ENCODE assay signal across 33 cellular contexts in genomic region chr2:3739313-3739712, GRCh38. TPM values are rescaled to one million over a fixed set of nuclear protein-coding genes. Genes with fewer than 3 reads are reported as not detected.
"Had no signal": no experiment of that assay in that cellular context is flagged by ENCODE, and none has a peak within 500 bp of the region (broad histone marks: within the 10 kb centered on the region; RNA-seq: fewer than 3 reads in every experiment).

No MANE protein-coding gene starts in this region.

- FAIRE-seq: astrocyte, bronchial epithelial cell had no signal

- H3K9me3 Mint-ChIP-seq: activated CD4-positive, alpha-beta T cell treated with anti-CD3 and anti-CD28 coated beads, Interleukin-2, amount 10 ng/mL, durations not matched to agents 24 days and 14 days; activated CD8-positive, alpha-beta T cell treated with anti-CD3 and anti-CD28 coated beads for 36 hours; activated naive CD4-positive, alpha-beta T cell treated with anti-CD3 and anti-CD28 coated beads for 36 hours; activated naive CD4-positive, alpha-beta T cell treated with anti-CD3 and anti-CD28 coated beads, Interleukin-2, amount 50 U/mL, for 72 hours; activated T-cell treated with anti-CD3 and anti-CD28 coated beads, Interleukin-2, amount 50 U/mL, for 4 hours; activated T-helper 1 cell treated with anti-CD3 and anti-CD28 coated beads, Interleukin-12 subunit alpha, Interleukin-12 subunit beta, Interleukin-2, Interleukin-4 antibody, amounts not matched to agents 30 ng/mL and 10 ng/mL and 1 ng/mL, durations not matched to agents 14 hours and 24 hours and 36 hours had no signal

- ATAC-seq: activated CD8-positive, alpha-beta T cell treated with anti-CD3 and anti-CD28 coated beads for 36 hours; activated naive CD4-positive, alpha-beta T cell treated with anti-CD3 and anti-CD28 coated beads, Interleukin-2, amount 50 U/mL, for 72 hours; activated T-cell treated with anti-CD3 and anti-CD28 coated beads, Interleukin-2, amount 50 U/mL, for 4 hours; body of pancreas; PC-3 had no signal

- H3K36me3 ChIP-seq: adrenal gland, Peyer's patch, SJSA1 had no signal

- H3K27ac ChIP-seq: adrenal gland, body of pancreas, Peyer's patch, SJSA1 had no signal

- H3K4me3 Mint-ChIP-seq: activated CD4-positive, alpha-beta T cell treated with anti-CD3 and anti-CD28 coated beads, Interleukin-2, amount 10 ng/mL, durations not matched to agents 24 days and 14 days; activated CD8-positive, alpha-beta T cell treated with anti-CD3 and anti-CD28 coated beads for 36 hours; activated naive CD4-positive, alpha-beta T cell treated with anti-CD3 and anti-CD28 coated beads for 36 hours; activated T-cell treated with anti-CD3 and anti-CD28 coated beads, Interleukin-2, amount 50 U/mL, for 4 hours; activated T-helper 1 cell treated with anti-CD3 and anti-CD28 coated beads, Interleukin-12 subunit alpha, Interleukin-12 subunit beta, Interleukin-2, Interleukin-4 antibody, amounts not matched to agents 30 ng/mL and 10 ng/mL and 1 ng/mL, durations not matched to agents 14 hours and 24 hours and 36 hours had no signal

- H3K36me3 Mint-ChIP-seq: activated naive CD4-positive, alpha-beta T cell treated with anti-CD3 and anti-CD28 coated beads, Interleukin-2, amount 50 U/mL, for 72 hours had no signal

- DNase-seq: activated CD4-positive, alpha-beta T cell treated with anti-CD3 and anti-CD28 coated beads, Interleukin-2, amount 10 ng/mL, durations not matched to agents 24 days and 14 days; activated CD4-positive, alpha-beta T cell treated with anti-CD3 and anti-CD28 coated beads, Interleukin-2, amount 50 U/mL, for 4 hours; activated CD8-positive, alpha-beta T cell treated with anti-CD3 and anti-CD28 coated beads for 36 hours; activated gamma-delta T cell treated with Interleukin-2 at 50 U/mL for 16 hours; activated naive CD4-positive, alpha-beta T cell treated with anti-CD3 and anti-CD28 coated beads for 36 hours; activated T-cell treated with anti-CD3 and anti-CD28 coated beads for 4 hours; activated T-cell treated with anti-CD3 and anti-CD28 coated beads, Interleukin-2, amount 50 U/mL, for 4 hours; adrenal gland; body of pancreas; caudate nucleus; cerebellar nuclear complex; NCI-H1105; NCI-H1417 treated with DMSO at 0.1 percent for 48 hours; NCI-H1930; NCI-H345; NCI-H524 treated with DMSO at 0.1 percent for 48 hours; NK-92 treated with Interleukin-12 subunit alpha and Interleukin-12 subunit beta, amount 100 ng/mL, for 24 hours; PC-3; Peyer's patch; RPMI8226; SHP77 treated with DMSO at 0.1 percent for 48 hours; SW 1271; T-helper 1 cell; T1000 had no signal

- H3K4me1 Mint-ChIP-seq: activated CD4-positive, alpha-beta T cell treated with anti-CD3 and anti-CD28 coated beads, Interleukin-2, amount 10 ng/mL, durations not matched to agents 24 days and 14 days had no signal

- H3K4me3 ChIP-seq: adrenal gland, body of pancreas, Peyer's patch, SJSA1 had no signal

- H3K27ac Mint-ChIP-seq: activated CD4-positive, alpha-beta T cell treated with anti-CD3 and anti-CD28 coated beads, Interleukin-2, amount 10 ng/mL, durations not matched to agents 24 days and 14 days; activated CD8-positive, alpha-beta T cell treated with anti-CD3 and anti-CD28 coated beads for 36 hours; activated naive CD4-positive, alpha-beta T cell treated with anti-CD3 and anti-CD28 coated beads for 36 hours; activated naive CD4-positive, alpha-beta T cell treated with anti-CD3 and anti-CD28 coated beads, Interleukin-2, amount 50 U/mL, for 72 hours; activated T-helper 1 cell treated with anti-CD3 and anti-CD28 coated beads, Interleukin-12 subunit alpha, Interleukin-12 subunit beta, Interleukin-2, Interleukin-4 antibody, amounts not matched to agents 30 ng/mL and 10 ng/mL and 1 ng/mL, durations not matched to agents 14 hours and 24 hours and 36 hours had no signal

- H3K4me1 ChIP-seq: adrenal gland, body of pancreas, Peyer's patch, SJSA1 had no signal

- H3K27me3 ChIP-seq: adrenal gland, body of pancreas, Peyer's patch, SJSA1 had no signal

- H3K9me3 ChIP-seq: adrenal gland, body of pancreas, Peyer's patch, SJSA1 had no signal

RNA-seq across cellular contexts. Expression of gene DCDC2C, which starts 35.9 kb away (rescaled TPM):
- total RNA-seq: activated CD4-positive, alpha-beta T cell treated with anti-CD3 and anti-CD28 coated beads, Interleukin-2, amount 10 ng/mL, durations not matched to agents 24 days and 14 days; activated CD8-positive, alpha-beta memory T cell treated with anti-CD3 and anti-CD28 coated beads for 36 hours; activated CD8-positive, alpha-beta T cell treated with anti-CD3 and anti-CD28 coated beads for 36 hours; activated naive CD4-positive, alpha-beta T cell treated with anti-CD3 and anti-CD28 coated beads for 36 hours; activated naive CD4-positive, alpha-beta T cell treated with anti-CD3 and anti-CD28 coated beads, Interleukin-2, amount 50 U/mL, for 72 hours; activated T-cell treated with anti-CD3 and anti-CD28 coated beads, Interleukin-2, amount 50 U/mL, for 4 hours; activated T-helper 1 cell treated with anti-CD3 and anti-CD28 coated beads, Interleukin-12 subunit alpha, Interleukin-12 subunit beta, Interleukin-2, Interleukin-4 antibody, amounts not matched to agents 30 ng/mL and 10 ng/mL and 1 ng/mL, durations not matched to agents 14 hours and 24 hours and 36 hours; astrocyte; body of pancreas; bronchial epithelial cell; M059J; NCI-H460; PC-3; Peyer's patch; SJSA1; T-helper 2 cell treated with Interferon-gamma antibody and Interleukin-4, amounts not matched to agents 100 ng/mL and 5 ng/mL, for 36 hours had no signal
